30 cellular contexts compared by ENCODE assay signal in genomic region chr5:116440329-116440895, GRCh38.
DNase-seq lines count a peak whose midpoint lies in the region; ATAC-seq, FAIRE-seq and TF ChIP-seq lines count a peak whose summit lies in the region.
"Had no signal": no experiment of that assay in that cellular context is flagged by ENCODE, and none has a peak within 500 bp of the region (broad histone marks: within the 10 kb centered on the region; RNA-seq: fewer than 3 reads in every experiment).

No MANE protein-coding gene starts in this region.

- no peak overlapping the region for H3K23ac ChIP-seq in mesenchymal stem cell (ENCODE audit: low read length in 2 of 2)

- no peaks in the 10 kb centered on the region for H4K20me1 ChIP-seq in BLaER1
- no peaks in the 10 kb centered on the region for H4K20me1 ChIP-seq in GM12878 (ENCODE audit: control insufficient read depth, insufficient read depth)

- 0 out of 2 replicates have a peak, but pooled peaks cover 1% of the 10 kb centered on the region for H3K9me3 ChIP-seq in BLaER1
- H3K9me3 ChIP-seq in GM12878 (replicated peaks; ENCODE audit: control insufficient read depth, insufficient read depth, low read length) = no peaks in the 10 kb centered on the region
- no peaks in the 10 kb centered on the region for H3K9me3 ChIP-seq in mesenchymal stem cell (ENCODE audit: control insufficient read depth, low read length)
- H3K9me3 ChIP-seq in effector memory CD4-positive, alpha-beta T cell (ENCODE audit: control insufficient read depth, low read length) = no peaks in the 10 kb centered on the region
- H3K9me3 ChIP-seq: A549, lower lobe of right lung, sigmoid colon, transverse colon had no signal

- no peak overlapping the region for H3K4ac ChIP-seq in mesenchymal stem cell (ENCODE audit: low read depth in 1 of 2, low read length in 2 of 2)

- peak; percentile 53 for DNase-seq in NCI-H748 (lab: John Stamatoyannopoulos, UW; ENCODE audit: unreplicated experiment)
- no peak for DNase-seq in GM12878 (ENCODE audit: low read depth, low spot score)
- DNase-seq in mesenchymal stem cell = no peak
- DNase-seq in effector memory CD4-positive, alpha-beta T cell = no peak
- DNase-seq in activated T-cell treated with anti-CD3 and anti-CD28 coated beads, Interleukin-2, amount 50 U/mL, for 48 hours = no peak
- no peak for DNase-seq in NCI-H510A (lab: John Stamatoyannopoulos, UW)
- DNase-seq: activated CD4-positive, alpha-beta T cell treated with anti-CD3 and anti-CD28 coated beads, Interleukin-2, amount 50 U/mL, for 4 hours; activated CD8-positive, alpha-beta memory T cell treated with anti-CD3 and anti-CD28 coated beads, Interleukin-2, amount 10 ng/mL, durations not matched to agents 7 days and 5 days; activated naive CD4-positive, alpha-beta T cell; activated naive CD8-positive, alpha-beta T cell treated with anti-CD3 and anti-CD28 coated beads, Interleukin-2, amount 50 U/mL, for 24 hours; activated T-cell treated with anti-CD3 and anti-CD28 coated beads, Interleukin-2, amount 50 U/mL, for 4 hours; CD8-positive, alpha-beta T cell; dermis blood vessel endothelial cell; foreskin melanocyte; Kasumi-1; lower lobe of right lung; naive thymus-derived CD8-positive, alpha-beta T cell; NCI-H1436 treated with DMSO at 0.1 percent for 48 hours; occipital lobe; sigmoid colon; stimulated activated CD4-positive, alpha-beta T cell treated with anti-CD3 and anti-CD28 coated beads, Interleukin-4, amount 100 ng/mL, for 1 hour; T-helper 17 cell; transverse colon had no signal

- CTCF ChIA-PET in GM12878 (lab: Yijun Ruan, JAX) = interaction anchor here (0.6 to 3.7 kb wide), 8 partner anchors 10 to 372 kb away, joined by 3 to 23 read pairs (median 4); no protein-coding TSS in a partner anchor

- H3K79me2 ChIP-seq in GM12878 (ENCODE audit: control insufficient read depth, insufficient read depth, low read length) = no peaks in the 10 kb centered on the region

- no peak for TF ChIP-seq RAD21 in GM12878 (IDR thresholded peaks at IDR 0.05; ENCODE audit: insufficient read depth, low read depth, low read length)

- H2BK5ac ChIP-seq in mesenchymal stem cell (ENCODE audit: low read depth, low read length, poor library complexity, severe bottlenecking) = no peak overlapping the region

- no peak overlapping the region for H2BK12ac ChIP-seq in mesenchymal stem cell (ENCODE audit: low read length in 2 of 2)

- peaks cover 2% of the 10 kb centered on the region for H3K79me1 ChIP-seq in mesenchymal stem cell (replicated peaks; ENCODE audit: low read length, poor library complexity, severe bottlenecking)

- in situ Hi-C loops in GM12878 (cut with MboI) = no loop called here

- no peak overlapping the region for H4K91ac ChIP-seq in mesenchymal stem cell (ENCODE audit: low read length)

- no TSS peak for BruUV-seq in GM12878 (replicated peaks; lab: Mats Ljungman, UMichigan)

- no peak overlapping the region for H2BK15ac ChIP-seq in mesenchymal stem cell (ENCODE audit: low read depth, poor library complexity, severe bottlenecking)

- H3K9ac ChIP-seq in BLaER1 (no peak overlapping the region), GM12878 (ENCODE audit: control insufficient read depth, insufficient read depth, low read length) (no peak overlapping the region), mesenchymal stem cell (ENCODE audit: low read length) (no peak overlapping the region)

- H2BK120ac ChIP-seq in mesenchymal stem cell (ENCODE audit: low read depth, low read length) = no peak overlapping the region

- H3K27ac ChIP-seq in BLaER1 (peak overlapping the region; percentile 25; the same call in 1 of the 2 replicates), GM12878 (ENCODE audit: control insufficient read depth, insufficient read depth) (no peak overlapping the region), mesenchymal stem cell (ENCODE audit: low read length, poor library complexity, severe bottlenecking) (no peak overlapping the region)
- H3K27ac ChIP-seq in effector memory CD4-positive, alpha-beta T cell (ENCODE audit: insufficient read depth, low read length, poor library complexity, severe bottlenecking) = no peak overlapping the region
- H3K27ac ChIP-seq: A549, lower lobe of right lung, sigmoid colon, transverse colon had no signal

- H3K27me3 ChIP-seq in BLaER1 (no peaks in the 10 kb centered on the region), GM12878 (replicated peaks in 1 of 2; ENCODE audit: control insufficient read depth in 2 of 2, insufficient read depth in 2 of 2, low read length in 1 of 2) (no peaks in the 10 kb centered on the region), mesenchymal stem cell (ENCODE audit: control insufficient read depth in 1 of 2, insufficient read depth in 1 of 2, low read length in 2 of 2) (no peaks in the 10 kb centered on the region)
- H3K27me3 ChIP-seq in effector memory CD4-positive, alpha-beta T cell (replicated peaks; ENCODE audit: control insufficient read depth, insufficient read depth, low read length, poor library complexity, severe bottlenecking) = no peaks in the 10 kb centered on the region
- H3K27me3 ChIP-seq: sigmoid colon, transverse colon had no signal

- no peak overlapping the region for H4K8ac ChIP-seq in mesenchymal stem cell (ENCODE audit: low read length)

- TF ChIP-seq CTCF in GM12878 (IDR thresholded peaks at IDR 0.05 in 2 of 3, conservative IDR thresholded peaks at IDR 0.05 in 1 of 3; ENCODE audit: control insufficient read depth in 2 of 3, extremely low read depth in 1 of 3, insufficient read depth in 1 of 3, low read depth in 3 of 3, low read length in 3 of 3) = no peak

- H3K4me1 ChIP-seq in BLaER1 (peaks cover 65% of the 10 kb centered on the region), GM12878 (ENCODE audit: control insufficient read depth, insufficient read depth, low read length) (peaks cover 4% of the 10 kb centered on the region; the same call in 1 of the 2 replicates), mesenchymal stem cell (ENCODE audit: control insufficient read depth, insufficient read depth, low read depth, low read length) (peaks cover 7% of the 10 kb centered on the region)
- no peaks in the 10 kb centered on the region for H3K4me1 ChIP-seq in effector memory CD4-positive, alpha-beta T cell (ENCODE audit: control insufficient read depth, insufficient read depth, low read length, poor library complexity, severe bottlenecking)
- H3K4me1 ChIP-seq: A549 had no signal

- SMC1A ChIA-PET in GM12878 (lab: Charles Lee; ENCODE audit: uncharacterized antibody, unreplicated experiment) = interaction anchor here (0.7 to 3.9 kb wide), 11 partner anchors 10 to 356 kb away, joined by 3 to 17 read pairs (median 5); no protein-coding TSS in a partner anchor

- TF ChIP-seq EP300 in GM12878 (IDR thresholded peaks at IDR 0.05; ENCODE audit: borderline replicate concordance in 1 of 2, control insufficient read depth in 1 of 2, low read depth in 2 of 2, low read length in 2 of 2) = no peak

- FAIRE-seq in GM12878 (lab: Jason Lieb, UNC) = no peak
- FAIRE-seq: A549, TTC549 had no signal

- H2AK5ac ChIP-seq in mesenchymal stem cell (ENCODE audit: low read length, severe bottlenecking) = no peak overlapping the region

- intact Hi-C loops in GM12878 (cut with micrococcal nuclease; ENCODE audit: unreplicated experiment) = no loop called here

- no peaks in the 10 kb centered on the region for H3K36me3 ChIP-seq in BLaER1
- no peaks in the 10 kb centered on the region for H3K36me3 ChIP-seq in GM12878 (ENCODE audit: control insufficient read depth in 2 of 2, insufficient read depth in 2 of 2, low read length in 1 of 2)
- peaks cover 0 to 5% of the 10 kb centered on the region in 2 experiments for H3K36me3 ChIP-seq in mesenchymal stem cell (ENCODE audit: control insufficient read depth in 1 of 2, insufficient read depth in 2 of 2, low read depth in 1 of 2, low read length in 2 of 2)
- H3K36me3 ChIP-seq in effector memory CD4-positive, alpha-beta T cell (ENCODE audit: control insufficient read depth, insufficient read depth, low read length) = no peaks in the 10 kb centered on the region
- H3K36me3 ChIP-seq: lower lobe of right lung, transverse colon had no signal

- no peak overlapping the region for H3K14ac ChIP-seq in mesenchymal stem cell (ENCODE audit: low read length in 2 of 2)

- 55% methylated on average over 5 of the region's 5 CpGs for WGBS in GM12878 (ENCODE audit: insufficient coverage, insufficient replicate concordance, low lambda C conversion rate, missing lambda C conversion rate)
- WGBS in mesenchymal stem cell = 88% methylated on average over 5 of the region's 5 CpGs

- POLR2A ChIA-PET in GM12878 (lab: Charles Lee) = interaction anchor here (0.8 to 2.6 kb wide), 4 partner anchors 13 to 81 kb away, joined by 3 to 9 read pairs (median 4); no protein-coding TSS in a partner anchor

- H2AFZ ChIP-seq in GM12878 (ENCODE audit: control insufficient read depth, low read depth, low read length) (no peak overlapping the region), mesenchymal stem cell (ENCODE audit: low read depth, low read length) (no peak overlapping the region)

- H3K4me2 ChIP-seq in BLaER1 = peak overlapping the region; percentile 92
- H3K4me2 ChIP-seq in GM12878 (ENCODE audit: control insufficient read depth, insufficient read depth) = no peak overlapping the region
- no peak overlapping the region for H3K4me2 ChIP-seq in mesenchymal stem cell (ENCODE audit: low read length, poor library complexity, severe bottlenecking)
- H3K4me2 ChIP-seq: A549 had no signal

- ATAC-seq in GM18868 (IDR thresholded peaks at IDR 0.05; ENCODE audit: unreplicated experiment) = peak; percentile 63
- peak; percentile 20 for ATAC-seq in GM12878
- ATAC-seq: A549; activated CD4-positive, CD25-positive, alpha-beta regulatory T cell treated with anti-CD3 and anti-CD28 coated beads, Interleukin-2, amount 50 U/mL, for 24 hours; activated CD8-positive, alpha-beta memory T cell treated with anti-CD3 and anti-CD28 coated beads, Interleukin-2, amount 10 ng/mL, durations not matched to agents 7 days and 5 days; activated naive CD8-positive, alpha-beta T cell treated with anti-CD3 and anti-CD28 coated beads, Interleukin-2, amount 50 U/mL, for 24 hours; activated T-cell treated with anti-CD3 and anti-CD28 coated beads, Interleukin-2, amount 50 U/mL, for 4 hours; CD8-positive, alpha-beta T cell; HCT116; lower lobe of right lung; naive thymus-derived CD8-positive, alpha-beta T cell; PC-3; T-helper 17 cell had no signal

- H3K18ac ChIP-seq in mesenchymal stem cell (ENCODE audit: low read depth in 1 of 2, low read length in 2 of 2) = no peak overlapping the region

- H3K4me3 ChIP-seq in BLaER1 (no peak overlapping the region), GM12878 (no peak overlapping the region), mesenchymal stem cell (ENCODE audit: insufficient read depth in 1 of 2, low read depth in 1 of 2, low read length in 2 of 2) (no peak overlapping the region)
- H3K4me3 ChIP-seq in effector memory CD4-positive, alpha-beta T cell (ENCODE audit: insufficient read depth, low read depth, low read length, poor library complexity, severe bottlenecking) = no peak overlapping the region
- H3K4me3 ChIP-seq: A549, lower lobe of right lung, sigmoid colon, transverse colon had no signal

- RAD21 ChIA-PET in GM12878 (lab: Charles Lee; ENCODE audit: unreplicated experiment) = interaction anchor here (1.1 to 3.0 kb wide), 6 partner anchors 13 to 302 kb away, joined by 4 to 14 read pairs (median 8); no protein-coding TSS in a partner anchor

- no peak for TF ChIP-seq POLR2A in GM12878 (IDR thresholded peaks at IDR 0.05; ENCODE audit: low read depth, low read length)
